Comparison of ENCODE assay signal across 11 cellular contexts in the genomic region with DNA sequence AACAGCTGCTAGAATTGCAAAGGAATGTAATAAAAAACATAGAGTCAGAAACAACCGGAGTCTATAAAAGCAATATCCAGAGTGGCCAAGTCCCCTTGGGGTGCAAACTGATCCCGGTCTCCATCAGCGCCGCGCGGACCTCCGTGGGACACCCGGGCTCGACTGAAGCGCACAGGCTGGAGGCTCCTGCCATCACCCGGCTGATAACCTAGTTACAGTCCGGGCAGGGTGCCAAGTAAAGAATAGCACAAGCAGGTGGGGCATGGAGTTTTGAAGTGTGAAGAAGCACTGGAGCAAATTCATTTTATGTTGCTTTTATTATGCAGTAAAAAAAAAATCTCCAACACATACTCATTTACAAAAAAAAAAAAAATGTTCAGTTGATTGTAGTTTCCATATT.
DNase-seq lines count a peak whose midpoint lies in the region; ATAC-seq, FAIRE-seq and TF ChIP-seq lines count a peak whose summit lies in the region.
"Had no signal": no experiment of that assay in that cellular context is flagged by ENCODE, and none has a peak within 500 bp of the region (broad histone marks: within the 10 kb centered on the region; RNA-seq: fewer than 3 reads in every experiment).

No MANE protein-coding gene starts in this region.

- peaks cover 10% of the 10 kb centered on the region for H3K4me1 ChIP-seq in colonic mucosa
- no peaks in the 10 kb centered on the region for H3K4me1 ChIP-seq in small intestine (ENCODE audit: control insufficient read depth in 2 of 2, insufficient read depth in 1 of 2, low read depth in 1 of 2, low read length in 1 of 2)
- H3K4me1 ChIP-seq in naive thymus-derived CD4-positive, alpha-beta T cell (ENCODE audit: control insufficient read depth in 2 of 2, insufficient read depth in 2 of 2, low read length in 2 of 2) = no peaks in the 10 kb centered on the region

- no peak overlapping the region for H3K27ac Mint-ChIP-seq in naive thymus-derived CD4-positive, alpha-beta T cell

- CTCF ChIA-PET in naive thymus-derived CD4-positive, alpha-beta T cell (lab: Charles Lee) = no interaction called here

- H3K9me3 ChIP-seq in colonic mucosa = no peaks in the 10 kb centered on the region
- no peaks in the 10 kb centered on the region for H3K9me3 ChIP-seq in small intestine (ENCODE audit: control insufficient read depth, low read depth)
- no peaks in the 10 kb centered on the region for H3K9me3 ChIP-seq in naive thymus-derived CD4-positive, alpha-beta T cell (ENCODE audit: control insufficient read depth in 2 of 3, low read length in 3 of 3)

- H3K9ac ChIP-seq in colonic mucosa (ENCODE audit: low read depth in 2 of 2, low read length in 2 of 2) = no peak overlapping the region

- no peaks in the 10 kb centered on the region for H3K27me3 ChIP-seq in colonic mucosa
- no peaks in the 10 kb centered on the region for H3K27me3 ChIP-seq in small intestine (ENCODE audit: control insufficient read depth in 2 of 2, insufficient read depth in 2 of 2, low read length in 2 of 2)
- no peaks in the 10 kb centered on the region for H3K27me3 ChIP-seq in naive thymus-derived CD4-positive, alpha-beta T cell (ENCODE audit: control insufficient read depth in 2 of 2, insufficient read depth in 2 of 2, low read length in 2 of 2)

- H3K36me3 Mint-ChIP-seq in naive thymus-derived CD4-positive, alpha-beta T cell = peaks cover 0 to 11% (median 4%) of the 10 kb centered on the region in 5 donors

- intact Hi-C loops in colonic mucosa (cut with DNase I) = loop anchor here (10.0 kb wide), 1 partner anchor 184 kb away; no protein-coding TSS in a partner anchor
- intact Hi-C loops in naive thymus-derived CD4-positive, alpha-beta T cell (cut with micrococcal nuclease) = no loop called here

- H3K27ac ChIP-seq in colonic mucosa (no peak overlapping the region), small intestine (ENCODE audit: low read depth in 1 of 2, low read length in 1 of 2) (no peak overlapping the region)
- no peak overlapping the region for H3K27ac ChIP-seq in naive thymus-derived CD4-positive, alpha-beta T cell (ENCODE audit: low read depth, low read length)

- DNase-seq in LoVo (ENCODE audit: low spot score) (peak; percentile 85), NCI-H524 treated with DMSO at 0.1 percent for 48 hours (lab: John Stamatoyannopoulos, UW) (peak; percentile 50), colonic mucosa (peak; percentile 87), small intestine (peak; percentile 83), islet precursor cell (no peak)
- DNase-seq in naive thymus-derived CD4-positive, alpha-beta T cell = no peak
- DNase-seq: activated gamma-delta T cell; effector CD8-positive, alpha-beta T cell had no signal

- 27 to 56% (median 36%) methylated on average over 12 of the region's 12 CpGs for WGBS in small intestine, 3 donors

- H3K4me3 Mint-ChIP-seq in naive thymus-derived CD4-positive, alpha-beta T cell = no peak overlapping the region

- H3K4me1 Mint-ChIP-seq in naive thymus-derived CD4-positive, alpha-beta T cell = peaks cover 0 to 6% (median 2%) of the 10 kb centered on the region in 7 donors

- no peak for FAIRE-seq in small intestine (lab: Jason Lieb, UNC)
- FAIRE-seq: TTC549 had no signal

- no peaks in the 10 kb centered on the region for H3K9me3 Mint-ChIP-seq in naive thymus-derived CD4-positive, alpha-beta T cell

- ATAC-seq in naive thymus-derived CD4-positive, alpha-beta T cell = no peak
- ATAC-seq in HG02571 (IDR thresholded peaks at IDR 0.05; ENCODE audit: unreplicated experiment) (no peak), GM19452 (IDR thresholded peaks at IDR 0.05; ENCODE audit: unreplicated experiment) (no peak)

- no peaks in the 10 kb centered on the region for H3K36me3 ChIP-seq in colonic mucosa
- no peaks in the 10 kb centered on the region for H3K36me3 ChIP-seq in small intestine (ENCODE audit: control insufficient read depth in 2 of 2, insufficient read depth in 2 of 2, low read length in 2 of 2)
- H3K36me3 ChIP-seq in naive thymus-derived CD4-positive, alpha-beta T cell (ENCODE audit: control insufficient read depth in 2 of 3, insufficient read depth in 3 of 3, low read length in 3 of 3) = no peaks in the 10 kb centered on the region

- POLR2A ChIA-PET in naive thymus-derived CD4-positive, alpha-beta T cell (lab: Charles Lee) = no interaction called here

- no peak for TF ChIP-seq CTCF in colonic mucosa (IDR thresholded peaks at IDR 0.05)

- H3K27me3 Mint-ChIP-seq in naive thymus-derived CD4-positive, alpha-beta T cell = peaks cover 0 to 16% (median 7%) of the 10 kb centered on the region in 5 donors

- no peak overlapping the region for H3K4me3 ChIP-seq in colonic mucosa
- no peak overlapping the region for H3K4me3 ChIP-seq in small intestine (ENCODE audit: low read depth in 1 of 2, low read length in 2 of 2)
- H3K4me3 ChIP-seq in naive thymus-derived CD4-positive, alpha-beta T cell (ENCODE audit: low read length) = no peak overlapping the region

Comparison
In these comparisons a context has a peak if more than half of its experiments do, and no peak if none do; other contexts are left out.
1. DNase-seq: peak in LoVo (single experiment), NCI-H524 treated with DMSO at 0.1 percent for 48 hours (single experiment), colonic mucosa (single experiment) and small intestine (single experiment); none in naive thymus-derived CD4-positive, alpha-beta T cell (0 of 9) and islet precursor cell (single experiment).